1 cellular context compared by ENCODE assay signal in the genomic region with DNA sequence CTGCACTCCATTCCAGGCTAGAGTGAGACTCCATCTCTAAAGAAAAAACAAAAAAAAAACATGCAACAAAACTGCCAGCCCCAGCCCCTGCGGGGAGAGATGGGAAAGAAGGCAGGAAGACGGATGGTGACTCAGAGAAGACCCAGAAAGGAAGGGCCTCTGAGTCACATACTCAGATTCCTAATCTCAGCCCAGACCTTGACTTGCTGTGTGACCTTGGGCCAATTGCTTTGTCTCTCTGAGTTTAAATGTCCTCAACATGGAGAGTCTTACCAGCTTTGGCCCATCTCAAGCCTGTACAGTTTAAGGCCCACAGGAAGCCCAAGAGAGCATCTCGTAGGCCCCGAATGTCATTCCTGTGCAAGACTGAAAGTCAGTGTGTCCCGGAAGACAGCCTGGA.
TF ChIP-seq lines count a peak whose summit lies in the region.

No MANE protein-coding gene starts in this region.

TF ChIP-seq in HCT116, 20 proteins besides CTCF, POLR2A, EP300 and RAD21 (continued from another document):
- TF ChIP-seq, protein P1, sequence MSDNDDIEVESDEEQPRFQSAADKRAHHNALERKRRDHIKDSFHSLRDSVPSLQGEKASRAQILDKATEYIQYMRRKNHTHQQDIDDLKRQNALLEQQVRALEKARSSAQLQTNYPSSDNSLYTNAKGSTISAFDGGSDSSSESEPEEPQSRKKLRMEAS (IDR thresholded peaks at IDR 0.05): no peak
- no peak for TF ChIP-seq EZH2 (IDR thresholded peaks at IDR 0.05)
- TF ChIP-seq POLR2AphosphoS5 (IDR thresholded peaks at IDR 0.05; ENCODE audit: low read depth, low read length): no peak; the same call in 1 of the 2 replicates
- TF ChIP-seq EZH2phosphoT487 (IDR thresholded peaks at IDR 0.05; ENCODE audit: borderline replicate concordance): no peak
- no peak for TF ChIP-seq YY1 (IDR thresholded peaks at IDR 0.05; ENCODE audit: extremely low read depth, insufficient replicate concordance, low read depth, low read length)
